Comparison of ENCODE assay signal across 8 cellular contexts in the genomic region with DNA sequence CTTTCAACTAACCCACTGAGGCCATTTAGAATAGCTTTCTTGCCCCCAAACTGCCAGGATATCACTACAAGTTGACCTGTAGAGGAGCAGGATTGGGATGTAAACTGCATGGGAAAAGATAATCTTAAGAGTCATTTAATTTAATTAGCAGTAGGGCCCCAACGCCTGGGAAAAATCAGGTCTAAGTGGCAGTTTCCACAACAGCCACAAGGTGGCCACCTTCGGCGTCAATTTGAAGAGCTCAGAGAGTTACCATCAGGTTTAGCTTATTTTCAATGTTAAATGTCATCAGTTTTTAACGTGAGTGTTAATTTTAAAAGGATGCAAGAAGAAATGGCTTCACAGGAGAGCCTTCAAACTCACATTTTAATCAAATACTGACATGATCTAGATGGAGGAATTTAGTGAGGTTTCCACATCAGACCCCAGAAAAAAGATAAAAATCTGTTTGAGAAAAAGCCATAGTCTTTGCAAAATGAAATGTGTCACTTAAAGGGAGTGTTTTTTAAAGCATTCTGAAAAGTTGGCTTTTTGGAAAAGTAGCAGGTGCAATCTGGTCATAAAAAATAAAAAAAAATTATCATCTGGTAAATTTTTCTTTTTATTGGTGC.
DNase-seq lines count a peak whose midpoint lies in the region; ATAC-seq and TF ChIP-seq lines count a peak whose summit lies in the region.

No MANE protein-coding gene starts in this region.

- WGBS in SK-N-SH (ENCODE audit: low lambda C conversion rate) = under 1% methylated on average over 4 of the region's 4 CpGs
- 3% methylated on average over 4 of the region's 4 CpGs for WGBS in right cardiac atrium

- intact Hi-C loops in CD4-positive, alpha-beta memory T cell (cut with micrococcal nuclease) = loop anchor here (1.0 to 5.0 kb wide), 3 partner anchors 433 to 1094 kb away; a partner anchor contains a TSS
- intact Hi-C loops in right cardiac atrium (cut with DNase I) = loop anchor here in 2 of 4 donors (5.0 kb wide), 2 partner anchors 728 to 733 kb away; no protein-coding TSS in a partner anchor

- H3K27ac Mint-ChIP-seq in CD4-positive, alpha-beta memory T cell = no peak overlapping the region

- no peaks in the 10 kb centered on the region for H3K36me3 Mint-ChIP-seq in CD4-positive, alpha-beta memory T cell

- H3K9ac ChIP-seq in SK-N-SH (no peak overlapping the region), adipocyte (ENCODE audit: low read length) (no peak overlapping the region)

- no peaks in the 10 kb centered on the region for H3F3A ChIP-seq in SK-N-SH (replicated peaks; ENCODE audit: insufficient read depth)

- H2AFZ ChIP-seq in SK-N-SH (ENCODE audit: low read depth) = no peak overlapping the region

- peaks cover 0 to 2% of the 10 kb centered on the region in 2 donors for H3K27me3 Mint-ChIP-seq in CD4-positive, alpha-beta memory T cell

- no peak overlapping the region for H3K4me3 ChIP-seq in CD4-positive, alpha-beta memory T cell (ENCODE audit: low read length in 2 of 2)
- H3K4me3 ChIP-seq in HL-60 (replicated peaks; ENCODE audit: insufficient read depth, low read length) (no peak overlapping the region), SK-N-SH (ENCODE audit: low read depth in 2 of 2, low read length in 1 of 2) (no peak overlapping the region; a peak in 1 of 4 replicates), adipocyte (ENCODE audit: low read length) (no peak overlapping the region), right cardiac atrium (ENCODE audit: low read length) (no peak overlapping the region)

- no peaks in the 10 kb centered on the region for H3K79me2 ChIP-seq in SK-N-SH (ENCODE audit: insufficient read depth)

- H3K4me3 Mint-ChIP-seq in CD4-positive, alpha-beta memory T cell = no peak overlapping the region

- H3K27ac ChIP-seq in CD4-positive, alpha-beta memory T cell (ENCODE audit: low read depth, low read length) = no peak overlapping the region
- H3K27ac ChIP-seq in HL-60 (replicated peaks) = no peak overlapping the region
- H3K27ac ChIP-seq in SK-N-SH (ENCODE audit: low read depth in 2 of 2, low read length in 1 of 2) = no peak overlapping the region
- no peak overlapping the region for H3K27ac ChIP-seq in right cardiac atrium (ENCODE audit: low read length)

- H3K36me3 ChIP-seq in CD4-positive, alpha-beta memory T cell (ENCODE audit: insufficient read depth, low read length) = no peaks in the 10 kb centered on the region
- H3K36me3 ChIP-seq in SK-N-SH (replicated peaks in 1 of 2; ENCODE audit: control insufficient read depth in 1 of 2, insufficient read depth in 2 of 2, low read length in 1 of 2) (no peaks in the 10 kb centered on the region), adipocyte (ENCODE audit: control insufficient read depth, insufficient read depth, low read length, severe bottlenecking) (no peaks in the 10 kb centered on the region)

- no peaks in the 10 kb centered on the region for H4K20me1 ChIP-seq in SK-N-SH (ENCODE audit: insufficient read depth)

- H3K4me1 ChIP-seq in CD4-positive, alpha-beta memory T cell (ENCODE audit: insufficient read depth, low read length) = peaks cover 10% of the 10 kb centered on the region
- peaks cover 0 to 10% of the 10 kb centered on the region in 2 experiments; a peak in 1 of 4 replicates for H3K4me1 ChIP-seq in SK-N-SH (ENCODE audit: control insufficient read depth in 1 of 2, insufficient read depth in 2 of 2, low read depth in 1 of 2, low read length in 1 of 2)
- peaks cover 5% of the 10 kb centered on the region for H3K4me1 ChIP-seq in adipocyte (ENCODE audit: control insufficient read depth, insufficient read depth, low read length)
- H3K4me1 ChIP-seq in right cardiac atrium (ENCODE audit: control insufficient read depth, insufficient read depth, low read length) = no peaks in the 10 kb centered on the region

- peaks cover 4 to 10% (median 7%) of the 10 kb centered on the region in 4 donors for H3K4me1 Mint-ChIP-seq in CD4-positive, alpha-beta memory T cell

- peak; percentile 70 for TF ChIP-seq CTCF in HL-60 (IDR thresholded peaks at IDR 0.05; ENCODE audit: insufficient read depth, low read length)
- TF ChIP-seq CTCF in SK-N-SH (IDR thresholded peaks at IDR 0.05) = peak; percentile 93

- peak in 4 of 5 donors; percentile 28 to 45 (median 37) for DNase-seq in CD4-positive, alpha-beta memory T cell
- DNase-seq in HL-60 (ENCODE audit: low read depth in 1 of 2, low spot score in 1 of 2) (peak in 1 of 2 experiments; percentile 23), SK-N-SH (peak; percentile 55), adipocyte (ENCODE audit: low read depth) (peak; percentile 80), right cardiac atrium (peak in 2 of 3 donors; percentile 30 to 68), NCI-H128 (lab: John Stamatoyannopoulos, UW; ENCODE audit: unreplicated experiment) (no peak)
- peak; percentile 69 for DNase-seq in stimulated activated CD4-positive, alpha-beta T cell treated with anti-CD3 and anti-CD28 coated beads, Interleukin-15, amount 100 ng/mL, for 24 hours

- no peaks in the 10 kb centered on the region for H3K27me3 ChIP-seq in CD4-positive, alpha-beta memory T cell (ENCODE audit: insufficient read depth, low read length)
- H3K27me3 ChIP-seq in HL-60 (ENCODE audit: insufficient read depth, poor library complexity, severe bottlenecking) (peaks cover 3% of the 10 kb centered on the region), SK-N-SH (ENCODE audit: insufficient read depth) (no peaks in the 10 kb centered on the region), adipocyte (replicated peaks; ENCODE audit: control insufficient read depth, insufficient read depth, low read length) (no peaks in the 10 kb centered on the region), right cardiac atrium (ENCODE audit: control insufficient read depth, insufficient read depth) (no peaks in the 10 kb centered on the region)

- H3K9me3 ChIP-seq in CD4-positive, alpha-beta memory T cell (ENCODE audit: control insufficient read depth in 1 of 2, low read length in 2 of 2) = no peaks in the 10 kb centered on the region
- H3K9me3 ChIP-seq in SK-N-SH (no peaks in the 10 kb centered on the region), adipocyte (ENCODE audit: control insufficient read depth, low read length) (no peaks in the 10 kb centered on the region), right cardiac atrium (ENCODE audit: control insufficient read depth, low read length) (no peaks in the 10 kb centered on the region)

- TF ChIP-seq RAD21 in SK-N-SH (IDR thresholded peaks at IDR 0.05; ENCODE audit: low read length) = peak; percentile 83

- POLR2A ChIA-PET in CD4-positive, alpha-beta memory T cell (lab: Charles Lee; ENCODE audit: partially characterized antibody) = interaction anchor here (1.0 kb wide), 1 partner anchor 721 kb away, joined by 3 read pairs; no protein-coding TSS in a partner anchor
- POLR2A ChIA-PET in SK-N-SH (lab: Yijun Ruan, JAX) = interaction anchor here (1.4 kb wide), 1 partner anchor 148 kb away, joined by 5 read pairs; a partner anchor contains a TSS

- no peaks in the 10 kb centered on the region for H3K9me3 Mint-ChIP-seq in CD4-positive, alpha-beta memory T cell

- TF ChIP-seq EP300 in SK-N-SH (IDR thresholded peaks at IDR 0.05; ENCODE audit: borderline replicate concordance in 1 of 2, low read depth in 1 of 2, low read length in 1 of 2) = no peak

- no peaks in the 10 kb centered on the region for H3K9me2 ChIP-seq in SK-N-SH

- H3K4me2 ChIP-seq in SK-N-SH = no peak overlapping the region

- ATAC-seq in GM19025 (IDR thresholded peaks at IDR 0.05; ENCODE audit: low read depth, unreplicated experiment) (peak; percentile 63), right cardiac atrium (peak in 1 of 2 donors; percentile 44)

- CTCF ChIA-PET in CD4-positive, alpha-beta memory T cell (lab: Charles Lee; ENCODE audit: partially characterized antibody) = interaction anchor here (0.6 to 10.3 kb wide), 39 partner anchors 9 to 1094 kb away, joined by 3 to 311 read pairs (median 4); no protein-coding TSS in a partner anchor
- CTCF ChIA-PET in SK-N-SH (lab: Yijun Ruan, JAX) = interaction anchor here (0.5 to 7.0 kb wide), 63 partner anchors 11 to 779 kb away, joined by 3 to 256 read pairs (median 4); a partner anchor contains a TSS

TF ChIP-seq in SK-N-SH, 30 proteins besides CTCF, POLR2A, EP300 and RAD21:
- no peak for TF ChIP-seq TEAD4 (IDR thresholded peaks at IDR 0.05; ENCODE audit: borderline replicate concordance, insufficient read depth)
- TF ChIP-seq SMC3 (IDR thresholded peaks at IDR 0.05; ENCODE audit: low read depth, low read length) = peak; percentile 74
- 0 out of 2 replicates have a peak, but pooled peaks have one; percentile 20 for TF ChIP-seq GATA2 (CRISPR knock-in tag; IDR thresholded peaks at IDR 0.05)
